Comparison of ENCODE assay signal across 15 cellular contexts in genomic region chr9:93949694-93950449, GRCh38. TPM values are rescaled to one million over a fixed set of nuclear protein-coding genes. Genes with fewer than 3 reads are reported as not detected.
DNase-seq lines count a peak whose midpoint lies in the region; ATAC-seq and TF ChIP-seq lines count a peak whose summit lies in the region.
"Had no signal": no experiment of that assay in that cellular context is flagged by ENCODE, and none has a peak within 500 bp of the region (broad histone marks: within the 10 kb centered on the region; RNA-seq: fewer than 3 reads in every experiment).

No MANE protein-coding gene starts in this region.

- H3K9me3 ChIP-seq in CD4-positive, CD25-positive, alpha-beta regulatory T cell (ENCODE audit: control insufficient read depth in 2 of 2, low read length in 2 of 2), result no peaks in the 10 kb centered on the region
- peaks cover 0 to 6% (median 0%) of the 10 kb centered on the region in 4 donors for H3K9me3 ChIP-seq in tibial nerve
- H3K9me3 ChIP-seq: left lung had no signal

- H3K4me1 Mint-ChIP-seq in CD4-positive, CD25-positive, alpha-beta regulatory T cell, result peaks cover 0 to 59% (median 22%) of the 10 kb centered on the region in 4 donors

- intact Hi-C loops in left cardiac atrium (cut with DNase I), result loop anchor here in 1 of 2 donors (10.0 kb wide), 1 partner anchor 125 kb away; no protein-coding TSS in a partner anchor

- H3K36me3 Mint-ChIP-seq in CD4-positive, CD25-positive, alpha-beta regulatory T cell, result peaks cover 3% of the 10 kb centered on the region
- H3K36me3 Mint-ChIP-seq: stimulated activated memory B cell treated with anti-CD40 and anti-IgM and Interleukin-4, amounts not matched to agents 10 μg/mL and 1 μg/mL and 100 μg/mL, for 72 hours had no signal

- peaks cover 35% of the 10 kb centered on the region for H3K27me3 ChIP-seq in CD4-positive, CD25-positive, alpha-beta regulatory T cell (ENCODE audit: control insufficient read depth, insufficient read depth, low read length)
- H3K27me3 ChIP-seq in tibial nerve, result peaks cover 0 to 99% of the 10 kb centered on the region in 2 donors

- no peak overlapping the region for H3K27ac Mint-ChIP-seq in CD4-positive, CD25-positive, alpha-beta regulatory T cell
- H3K27ac Mint-ChIP-seq: stimulated activated memory B cell treated with anti-CD40 and anti-IgM and Interleukin-4, amounts not matched to agents 10 μg/mL and 1 μg/mL and 100 μg/mL, for 72 hours had no signal

- peaks cover 80% of the 10 kb centered on the region for H3K27me3 Mint-ChIP-seq in CD4-positive, CD25-positive, alpha-beta regulatory T cell

- TF ChIP-seq POLR2A in tibial nerve (IDR thresholded peaks at IDR 0.05), result no peak

- H3K36me3 ChIP-seq in CD4-positive, CD25-positive, alpha-beta regulatory T cell (ENCODE audit: control insufficient read depth, insufficient read depth, low read length), result no peaks in the 10 kb centered on the region
- H3K36me3 ChIP-seq in tibial nerve, result no peaks in the 10 kb centered on the region
- H3K36me3 ChIP-seq: BLaER1, left lung had no signal

- 17 to 30% methylated on average over 14 to 16 of the region's 16 CpGs for WGBS in tibial nerve, 2 donors

- ATAC-seq in CD4-positive, CD25-positive, alpha-beta regulatory T cell (ENCODE audit: low read depth in 2 of 2), result no peak
- no peak for ATAC-seq in left cardiac atrium
- ATAC-seq: stimulated activated memory B cell treated with anti-CD40 and anti-IgM and Interleukin-4, amounts not matched to agents 10 μg/mL and 1 μg/mL and 100 μg/mL, for 72 hours had no signal

- TF ChIP-seq EP300 in tibial nerve (IDR thresholded peaks at IDR 0.05), result no peak

- no peak overlapping the region for H3K27ac ChIP-seq in CD4-positive, CD25-positive, alpha-beta regulatory T cell (ENCODE audit: insufficient read depth, low read length, poor library complexity, severe bottlenecking)
- no peak overlapping the region for H3K27ac ChIP-seq in tibial nerve
- H3K27ac ChIP-seq: BLaER1, left lung had no signal

- H3K4me3 ChIP-seq in CD4-positive, CD25-positive, alpha-beta regulatory T cell (ENCODE audit: low read depth, low read length), result no peak overlapping the region
- H3K4me3 ChIP-seq in tibial nerve, result no peak overlapping the region

- H3K9me3 Mint-ChIP-seq in CD4-positive, CD25-positive, alpha-beta regulatory T cell, result peaks cover 0 to 8% (median 0%) of the 10 kb centered on the region in 7 donors

- TF ChIP-seq CTCF in tibial nerve (IDR thresholded peaks at IDR 0.05), result no peak

- peaks cover 29% of the 10 kb centered on the region for H3K4me1 ChIP-seq in CD4-positive, CD25-positive, alpha-beta regulatory T cell (ENCODE audit: control insufficient read depth, insufficient read depth, low read length, poor library complexity, severe bottlenecking)
- H3K4me1 ChIP-seq in tibial nerve, result peaks cover 0 to 78% (median 31%) of the 10 kb centered on the region in 4 donors

- H3K4me3 Mint-ChIP-seq in CD4-positive, CD25-positive, alpha-beta regulatory T cell, result peak overlapping the region in 3 of 4 donors; percentile 55 to 82 (median 62)

- no peak for DNase-seq in CD4-positive, CD25-positive, alpha-beta regulatory T cell
- peak; percentile 44 for DNase-seq in HT1080 (ENCODE audit: low read depth)
- DNase-seq in UCSD-AML1 (lab: John Stamatoyannopoulos, UW; ENCODE audit: unreplicated experiment), result peak; percentile 23
- peak; percentile 45 for DNase-seq in iris pigment epithelial cell (ENCODE audit: low read depth)
- DNase-seq in cerebellum (ENCODE audit: low spot score), result no peak
- no peak for DNase-seq in left cardiac atrium
- no peak for DNase-seq in EL
- no peak for DNase-seq in tibial nerve (ENCODE audit: low spot score in 2 of 2)
- DNase-seq: activated CD4-positive, CD25-positive, alpha-beta regulatory T cell treated with anti-CD3 and anti-CD28 coated beads, Interleukin-2, amount 50 U/mL, for 72 hours; activated effector memory CD4-positive, alpha-beta T cell treated with anti-CD3 and anti-CD28 coated beads, Interleukin-2, amount 50 U/mL, for 16 hours; KG1; left lung; Right ventricle myocardium superior had no signal

RNA-seq across cellular contexts. Expression of gene BARX1, which starts 5.3 kb away (rescaled TPM):
- total RNA-seq in CD4-positive, CD25-positive, alpha-beta regulatory T cell, result not detected
- polyA plus RNA-seq in CD4-positive, CD25-positive, alpha-beta regulatory T cell, result not detected
- total RNA-seq in HT1080 (2014; rRNA removed; shearing (Covaris generic)), result not detected in 2 replicates
- not detected in 2 replicates for polyA plus RNA-seq in HT1080 (2015; cell fraction: cytosol; rRNA removed)
- not detected in 2 replicates for polyA plus RNA-seq in HT1080 (2015; cell fraction: nucleus; rRNA removed)
- not detected for total RNA-seq in cerebellum
- not detected for total RNA-seq in left cardiac atrium
- not detected for total RNA-seq in tibial nerve
- total RNA-seq: left lung, Right ventricle myocardium superior had no signal

Comparison
In these comparisons a context has a peak if more than half of its experiments do, and no peak if none do; other contexts are left out.
1. DNase-seq: peak in HT1080 (single experiment), UCSD-AML1 (single experiment) and iris pigment epithelial cell (single experiment); none in CD4-positive, CD25-positive, alpha-beta regulatory T cell (0 of 3), cerebellum (single experiment), left cardiac atrium (single experiment), EL (single experiment) and tibial nerve (0 of 2).